Comparison of ENCODE assay signal across 10 cellular contexts in genomic region chr6:14865609-14866100, GRCh38.
DNase-seq lines count a peak whose midpoint lies in the region; ATAC-seq and TF ChIP-seq lines count a peak whose summit lies in the region.
"Had no signal": no experiment of that assay in that cellular context is flagged by ENCODE, and none has a peak within 500 bp of the region (broad histone marks: within the 10 kb centered on the region; RNA-seq: fewer than 3 reads in every experiment).

No MANE protein-coding gene starts in this region.

- peak overlapping the region; percentile 3 to 29 for H3K27ac Mint-ChIP-seq in effector memory CD8-positive, alpha-beta T cell
- peak overlapping the region; percentile 71 for H3K27ac Mint-ChIP-seq in stimulated activated memory B cell treated with anti-CD40 and anti-IgM and Interleukin-4, amounts not matched to agents 10 μg/mL and 1 μg/mL and 100 μg/mL, for 72 hours

- H3K9me3 ChIP-seq in OCI-LY7 (ENCODE audit: low read length), result no peaks in the 10 kb centered on the region

- H3K36me3 Mint-ChIP-seq in effector memory CD8-positive, alpha-beta T cell (ENCODE audit: insufficient read depth), result no peaks in the 10 kb centered on the region
- H3K36me3 Mint-ChIP-seq in stimulated activated memory B cell treated with anti-CD40 and anti-IgM and Interleukin-4, amounts not matched to agents 10 μg/mL and 1 μg/mL and 100 μg/mL, for 72 hours, result no peaks in the 10 kb centered on the region

- no TSS peak for BruUV-seq in OCI-LY7 (replicated peaks; lab: Mats Ljungman, UMichigan)

- H3K27ac ChIP-seq in OCI-LY7 (ENCODE audit: low read depth, low read length, poor library complexity, severe bottlenecking), result no peak overlapping the region

- no peaks in the 10 kb centered on the region for H4K20me1 ChIP-seq in OCI-LY7 (ENCODE audit: insufficient read depth, low read length)

- DNase-seq in activated gamma-delta T cell treated with Interleukin-2 at 50 U/mL for 16 hours, result peak; percentile 14
- DNase-seq in activated gamma-delta T cell (lab: John Stamatoyannopoulos, UW), result no peak
- DNase-seq in OCI-LY7 (ENCODE audit: low spot score), result peak; percentile 66
- peak in 1 of 3 experiments; percentile 12 for DNase-seq in effector memory CD8-positive, alpha-beta T cell
- no peak for DNase-seq in HEK293T (ENCODE audit: extremely low spot score)
- no peak for DNase-seq in NCI-H748 treated with DMSO at 0.1 percent for 48 hours (lab: John Stamatoyannopoulos, UW)
- no peak for DNase-seq in activated CD4-positive, alpha-beta T cell treated with anti-CD3 and anti-CD28 coated beads, Interleukin-2, amount 50 U/mL, for 48 hours
- DNase-seq: NCI-H1694 treated with DMSO at 0.1 percent for 48 hours had no signal

- H3K9me2 ChIP-seq in OCI-LY7 (ENCODE audit: insufficient read depth, low read length), result no peaks in the 10 kb centered on the region

- H3K9me3 Mint-ChIP-seq in effector memory CD8-positive, alpha-beta T cell, result no peaks in the 10 kb centered on the region
- no peaks in the 10 kb centered on the region for H3K9me3 Mint-ChIP-seq in stimulated activated memory B cell treated with anti-CD40 and anti-IgM and Interleukin-4, amounts not matched to agents 10 μg/mL and 1 μg/mL and 100 μg/mL, for 72 hours

- peak overlapping the region; percentile 5 to 20 for H3K4me3 Mint-ChIP-seq in effector memory CD8-positive, alpha-beta T cell
- no peak overlapping the region for H3K4me3 Mint-ChIP-seq in stimulated activated memory B cell treated with anti-CD40 and anti-IgM and Interleukin-4, amounts not matched to agents 10 μg/mL and 1 μg/mL and 100 μg/mL, for 72 hours

- peaks cover 22% of the 10 kb centered on the region for H3K4me1 ChIP-seq in OCI-LY7 (ENCODE audit: insufficient read depth, low read length, poor library complexity, severe bottlenecking)

- no peaks in the 10 kb centered on the region for H3K36me3 ChIP-seq in OCI-LY7 (ENCODE audit: insufficient read depth, low read length)

- H3K79me2 ChIP-seq in OCI-LY7 (ENCODE audit: insufficient read depth, low read depth, low read length), result no peaks in the 10 kb centered on the region

- intact Hi-C loops in OCI-LY7 (cut with micrococcal nuclease; ENCODE audit: unreplicated experiment), result no loop called here

- H3K27me3 Mint-ChIP-seq in effector memory CD8-positive, alpha-beta T cell, result no peaks in the 10 kb centered on the region
- H3K27me3 Mint-ChIP-seq in stimulated activated memory B cell treated with anti-CD40 and anti-IgM and Interleukin-4, amounts not matched to agents 10 μg/mL and 1 μg/mL and 100 μg/mL, for 72 hours, result no peaks in the 10 kb centered on the region

- no peak for TF ChIP-seq CTCF in OCI-LY7 (conservative IDR thresholded peaks at IDR 0.05; ENCODE audit: low read length)

- ATAC-seq in effector memory CD8-positive, alpha-beta T cell (replicated peaks), result peak; percentile 72
- ATAC-seq in stimulated activated memory B cell treated with anti-CD40 and anti-IgM and Interleukin-4, amounts not matched to agents 10 μg/mL and 1 μg/mL and 100 μg/mL, for 72 hours, result peak; percentile 70
- ATAC-seq: SK-N-SH treated with all-trans-retinoic acid at 6 μM for 48 hours had no signal

- no peak overlapping the region for H3K4me3 ChIP-seq in OCI-LY7 (ENCODE audit: low read depth, low read length, poor library complexity, severe bottlenecking)

- H2AFZ ChIP-seq in OCI-LY7 (ENCODE audit: low read length), result peak overlapping the region; percentile 89

- H3K4me1 Mint-ChIP-seq in effector memory CD8-positive, alpha-beta T cell (ENCODE audit: low read depth in 2 of 2), result peaks cover 20 to 21% of the 10 kb centered on the region in 2 donors
- peaks cover 14% of the 10 kb centered on the region for H3K4me1 Mint-ChIP-seq in stimulated activated memory B cell treated with anti-CD40 and anti-IgM and Interleukin-4, amounts not matched to agents 10 μg/mL and 1 μg/mL and 100 μg/mL, for 72 hours

- POLR2A ChIA-PET in OCI-LY7 (lab: Charles Lee) (interaction anchor here (0.7 to 1.0 kb wide), 2 partner anchors 8 to 23 kb away, joined by 3 read pairs; no protein-coding TSS in a partner anchor), HEK293T (lab: Yijun Ruan, JAX) (no interaction called here)

- CTCF ChIA-PET in OCI-LY7 (lab: Charles Lee; ENCODE audit: unreplicated experiment), result no interaction called here
- CTCF ChIA-PET in HEK293T (lab: Yijun Ruan, JAX), result no interaction called here

- H3K4me2 ChIP-seq in OCI-LY7 (ENCODE audit: low read length), result peak overlapping the region; percentile 41

TF ChIP-seq in HEK293T, 16 proteins besides CTCF, POLR2A, EP300 and RAD21:
- TF ChIP-seq, protein P1, sequence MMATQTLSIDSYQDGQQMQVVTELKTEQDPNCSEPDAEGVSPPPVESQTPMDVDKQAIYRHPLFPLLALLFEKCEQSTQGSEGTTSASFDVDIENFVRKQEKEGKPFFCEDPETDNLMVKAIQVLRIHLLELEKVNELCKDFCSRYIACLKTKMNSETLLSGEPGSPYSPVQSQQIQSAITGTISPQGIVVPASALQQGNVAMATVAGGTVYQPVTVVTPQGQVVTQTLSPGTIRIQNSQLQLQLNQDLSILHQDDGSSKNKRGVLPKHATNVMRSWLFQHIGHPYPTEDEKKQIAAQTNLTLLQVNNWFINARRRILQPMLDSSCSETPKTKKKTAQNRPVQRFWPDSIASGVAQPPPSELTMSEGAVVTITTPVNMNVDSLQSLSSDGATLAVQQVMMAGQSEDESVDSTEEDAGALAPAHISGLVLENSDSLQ (IDR thresholded peaks at IDR 0.05), result no peak
- TF ChIP-seq ZNF384 (IDR thresholded peaks at IDR 0.05) (no peak), FOXK2 (IDR thresholded peaks at IDR 0.05) (no peak), FOXM1 (IDR thresholded peaks at IDR 0.05; ENCODE audit: borderline replicate concordance) (no peak), BHLHE40 (IDR thresholded peaks at IDR 0.05; ENCODE audit: borderline replicate concordance) (no peak), TARDBP (IDR thresholded peaks at IDR 0.05) (no peak)
TF ChIP-seq in HEK293T: peak in this region for 0.

Comparison
In these comparisons a context has a peak if more than half of its experiments do, and no peak if none do; other contexts are left out.
1. DNase-seq: peak in activated gamma-delta T cell treated with Interleukin-2 at 50 U/mL for 16 hours (single experiment) and OCI-LY7 (single experiment); none in activated gamma-delta T cell (single experiment), HEK293T (single experiment), NCI-H748 treated with DMSO at 0.1 percent for 48 hours (single experiment) and activated CD4-positive, alpha-beta T cell treated with anti-CD3 and anti-CD28 coated beads, Interleukin-2, amount 50 U/mL, for 48 hours (0 of 2).